ENCODE assay signal across 8 cellular contexts in genomic region chr1:203271018-203271743, GRCh38. TPM values are rescaled to one million over a fixed set of nuclear protein-coding genes. Genes with fewer than 3 reads are reported as not detected.
A peak's percentile ranks its signal among the peaks of the same experiment; 100 is the strongest.
DNase-seq lines count a peak whose midpoint lies in the region; ATAC-seq and TF ChIP-seq lines count a peak whose summit lies in the region.

No MANE protein-coding gene starts in this region.

- H3K27ac ChIP-seq in spleen (peak overlapping the region in 3 of 8 donors; percentile 14 to 63 (median 43)), gastroesophageal sphincter (peak overlapping the region in 1 of 4 donors; percentile 15)

- no TSS peak for BruUV-seq in Calu3 (replicated peaks; lab: Mats Ljungman, UMichigan)

- TF ChIP-seq POLR2A in Raji (IDR thresholded peaks at IDR 0.05; ENCODE audit: insufficient read depth, low read depth, low read length) (peak; percentile 67), spleen (IDR thresholded peaks at IDR 0.05) (no peak), gastroesophageal sphincter (IDR thresholded peaks at IDR 0.05) (no peak)

- H3K36me3 ChIP-seq in spleen (no peaks in the 10 kb centered on the region), gastroesophageal sphincter (no peaks in the 10 kb centered on the region)

- H3K27me3 Mint-ChIP-seq in Calu3 (ENCODE audit: unreplicated experiment) = peaks cover 13% of the 10 kb centered on the region

- no peak for TF ChIP-seq EP300 in gastroesophageal sphincter (IDR thresholded peaks at IDR 0.05)

- no peak overlapping the region for H3K27ac Mint-ChIP-seq in Calu3 (ENCODE audit: unreplicated experiment)
- H3K27ac Mint-ChIP-seq in activated naive CD4-positive, alpha-beta T cell treated with anti-CD3 and anti-CD28 coated beads, Interleukin-2, amount 50 U/mL, for 72 hours = peak overlapping the region in 1 of 2 donors; percentile 73

- DNase-seq in Calu3 = peak; percentile 61
- peak in 1 of 2 donors; percentile 62 for DNase-seq in activated naive CD4-positive, alpha-beta T cell treated with anti-CD3 and anti-CD28 coated beads, Interleukin-2, amount 50 U/mL, for 72 hours (ENCODE audit: low spot score in 2 of 2)
- DNase-seq in hepatic stellate cell (ENCODE audit: low spot score) = peak; percentile 64
- peak; percentile 90 for DNase-seq in spleen

- H3K4me1 ChIP-seq in spleen (peaks cover 30 to 97% (median 68%) of the 10 kb centered on the region in 6 donors), gastroesophageal sphincter (peaks cover 0 to 67% (median 29%) of the 10 kb centered on the region in 3 donors)

- WGBS in spleen, 5 donors = 33 to 42% (median 36%) methylated on average over 8 of the region's 8 CpGs
- WGBS in gastroesophageal sphincter (ENCODE audit: low coverage in 1 of 2), 2 donors = 21 to 22% methylated on average over 6 to 8 of the region's 8 CpGs

- peak; percentile 31 for ATAC-seq in HG02759 (IDR thresholded peaks at IDR 0.05; ENCODE audit: unreplicated experiment)
- ATAC-seq in activated naive CD4-positive, alpha-beta T cell treated with anti-CD3 and anti-CD28 coated beads, Interleukin-2, amount 50 U/mL, for 72 hours = peak; percentile 23 to 53
- no peak for ATAC-seq in gastroesophageal sphincter
- ATAC-seq in GM18867 (IDR thresholded peaks at IDR 0.05; ENCODE audit: unreplicated experiment) = no peak

- H3K27me3 ChIP-seq in spleen (replicated peaks in 1 of 7) = no peaks in the 10 kb centered on the region
- H3K27me3 ChIP-seq in gastroesophageal sphincter = no peaks in the 10 kb centered on the region

- H3K4me3 Mint-ChIP-seq in Calu3 (ENCODE audit: low read depth, unreplicated experiment) = no peak overlapping the region

- H3K9me3 ChIP-seq in spleen (no peaks in the 10 kb centered on the region), gastroesophageal sphincter (no peaks in the 10 kb centered on the region)

- no peaks in the 10 kb centered on the region for H3K9me3 Mint-ChIP-seq in Calu3 (ENCODE audit: low read depth, unreplicated experiment)
- no peaks in the 10 kb centered on the region for H3K9me3 Mint-ChIP-seq in activated naive CD4-positive, alpha-beta T cell treated with anti-CD3 and anti-CD28 coated beads, Interleukin-2, amount 50 U/mL, for 72 hours

- peaks cover 6% of the 10 kb centered on the region for H3K36me3 Mint-ChIP-seq in Calu3 (ENCODE audit: insufficient read depth, unreplicated experiment)
- no peaks in the 10 kb centered on the region for H3K36me3 Mint-ChIP-seq in activated naive CD4-positive, alpha-beta T cell treated with anti-CD3 and anti-CD28 coated beads, Interleukin-2, amount 50 U/mL, for 72 hours

- TF ChIP-seq CTCF in Calu3 (IDR thresholded peaks at IDR 0.05; ENCODE audit: unreplicated experiment) (no peak), spleen (IDR thresholded peaks at IDR 0.05 in 8 of 11, conservative IDR thresholded peaks at IDR 0.05 in 3 of 11) (peak in 1 of 11 experiments; percentile 20), gastroesophageal sphincter (IDR thresholded peaks at IDR 0.05) (no peak)

- peaks cover 12% of the 10 kb centered on the region for H3K4me1 Mint-ChIP-seq in Calu3 (ENCODE audit: low read depth, unreplicated experiment)

- CTCF ChIA-PET in Calu3 (lab: Charles Lee) = interaction anchor here (0.9 to 1.2 kb wide), 3 partner anchors 57 to 232 kb away, joined by 3 to 4 read pairs (median 3); no protein-coding TSS in a partner anchor

- H3K4me3 ChIP-seq in spleen (no peak overlapping the region), gastroesophageal sphincter (no peak overlapping the region)

- intact Hi-C loops in Calu3 (cut with micrococcal nuclease; ENCODE audit: unreplicated experiment) (loop anchor here (5.0 kb wide), 1 partner anchor 216 kb away; no protein-coding TSS in a partner anchor), spleen (cut with DNase I; ENCODE audit: low total_unique reads) (loop anchor here (5.0 kb wide), 2 partner anchors 36 to 66 kb away; partner anchors contain the start of gene BTG2)

RNA-seq across cellular contexts. Expression of gene BTG2, which starts 34.1 kb away (rescaled TPM):
- total RNA-seq in Calu3 (2022) = 2.7 and 4.9 TPM in 2 replicates
- total RNA-seq in activated naive CD4-positive, alpha-beta T cell treated with anti-CD3 and anti-CD28 coated beads, Interleukin-2, amount 50 U/mL, for 72 hours = 100 to 1,000 TPM in 1 of 2 donors, 10 to 100 TPM in 1; 87.2 to 185 TPM
- 100 to 1,000 TPM; 104 to 186 (median 153) TPM for total RNA-seq in spleen
- 10 to 100 TPM; 55.5 to 93.1 (median 69.3) TPM for polyA plus RNA-seq in spleen
- 100 to 1,000 TPM in 3 of 4 donors, 10 to 100 TPM in 1; 74.5 to 169 (median 116) TPM for total RNA-seq in gastroesophageal sphincter

RNA-seq across cellular contexts. Expression of gene CHIT1, which starts 41.7 kb away (rescaled TPM):
- not detected in 2 replicates for total RNA-seq in Calu3 (2022)
- 1 to 10 TPM; 1.3 to 2.2 TPM for total RNA-seq in activated naive CD4-positive, alpha-beta T cell treated with anti-CD3 and anti-CD28 coated beads, Interleukin-2, amount 50 U/mL, for 72 hours
- total RNA-seq in spleen = 10 to 100 TPM in 2 of 7 donors, 1 to 10 TPM in 5; 2.2 to 31.0 (median 7.8) TPM
- polyA plus RNA-seq in spleen = 100 to 1,000 TPM in 1 of 3 donors, 1 to 10 TPM in 2; 2.0 to 165 (median 2.2) TPM
- total RNA-seq in gastroesophageal sphincter = under 1 TPM in 2 of 4 donors, not detected in 2; 0.13 to 0.16 TPM

Comparison
In these comparisons a context has a peak if more than half of its experiments do, and no peak if none do; other contexts are left out.
1. ATAC-seq: peak in HG02759 (single experiment) and activated naive CD4-positive, alpha-beta T cell treated with anti-CD3 and anti-CD28 coated beads, Interleukin-2, amount 50 U/mL, for 72 hours (2 of 2); none in gastroesophageal sphincter (single experiment) and GM18867 (single experiment).
2. RNA of gene BTG2, which starts 34.1 kb away (total RNA-seq): 87.2 to 185 TPM in activated naive CD4-positive, alpha-beta T cell treated with anti-CD3 and anti-CD28 coated beads, Interleukin-2, amount 50 U/mL, for 72 hours, 104 to 186 TPM in spleen and 74.5 to 169 TPM in gastroesophageal sphincter; 2.7 to 4.9 TPM in Calu3; every median in the first group is over 10 times any median in the second.